In genomic region chr2:172562298-172562697, GRCh38 we compare ENCODE assay signal across 16 cellular contexts. TPM values are rescaled to one million over a fixed set of nuclear protein-coding genes. Genes with fewer than 3 reads are reported as not detected.
A peak's percentile ranks its signal among the peaks of the same experiment; 100 is the strongest.
DNase-seq lines count a peak whose midpoint lies in the region; ATAC-seq, FAIRE-seq and TF ChIP-seq lines count a peak whose summit lies in the region.
"Had no signal": no experiment of that assay in that cellular context is flagged by ENCODE, and none has a peak within 500 bp of the region (broad histone marks: within the 10 kb centered on the region; RNA-seq: fewer than 3 reads in every experiment).

No MANE protein-coding gene starts in this region.

- no peak overlapping the region for H2AFZ ChIP-seq in MM.1S (ENCODE audit: low read length)
- H2AFZ ChIP-seq: GM23338 had no signal

- TF ChIP-seq EP300 in transverse colon (IDR thresholded peaks at IDR 0.05; ENCODE audit: low read depth) = no peak

- peaks cover 33% of the 10 kb centered on the region for H3K4me1 ChIP-seq in MM.1S (ENCODE audit: low read length)
- H3K4me1 ChIP-seq in transverse colon = peaks cover 0 to 8% (median under 1%) of the 10 kb centered on the region in 4 donors

- H3K9ac ChIP-seq in MM.1S (ENCODE audit: low read length) = peak overlapping the region; percentile 29; the same call in 1 of the 2 replicates
- H3K9ac ChIP-seq: BLaER1 treated with 17β-estradiol and CSF1 and Interleukin-3, amounts not matched to agents 10 nM and 100 nM had no signal

- FAIRE-seq in GM12892 (lab: Jason Lieb, UNC) = peak; percentile 62
- FAIRE-seq: GM18507 had no signal

- H3K27ac ChIP-seq in MM.1S (ENCODE audit: low read length) (peak overlapping the region; percentile 90), transverse colon (no peak overlapping the region)
- H3K27ac ChIP-seq: BLaER1 treated with 17β-estradiol and CSF1 and Interleukin-3, amounts not matched to agents 10 nM and 100 nM had no signal

- no peaks in the 10 kb centered on the region for H3K27me3 ChIP-seq in MM.1S (replicated peaks; ENCODE audit: insufficient read depth, low read length)
- H3K27me3 ChIP-seq in transverse colon = no peaks in the 10 kb centered on the region
- H3K27me3 ChIP-seq: BLaER1 treated with 17β-estradiol and CSF1 and Interleukin-3, amounts not matched to agents 10 nM and 100 nM had no signal

- H3K9me3 ChIP-seq in MM.1S (replicated peaks; ENCODE audit: insufficient read depth, low read length) (no peaks in the 10 kb centered on the region), transverse colon (no peaks in the 10 kb centered on the region)
- H3K9me3 ChIP-seq: BLaER1 treated with 17β-estradiol and CSF1 and Interleukin-3, amounts not matched to agents 10 nM and 100 nM had no signal

- no peak for DNase-seq in GM12892 (ENCODE audit: insufficient read length)
- DNase-seq in MM.1S = peak; percentile 59
- DNase-seq in left colon = no peak
- peak; percentile 37 for DNase-seq in transverse colon
- no peak for DNase-seq in NOMO-1 treated with DMSO at 0.1 percent for 48 hours (lab: John Stamatoyannopoulos, UW; ENCODE audit: unreplicated experiment)
- DNase-seq in effector CD8-positive, alpha-beta T cell (lab: John Stamatoyannopoulos, UW) = no peak
- no peak for DNase-seq in stimulated activated CD4-positive, alpha-beta T cell treated with anti-CD3 and anti-CD28 coated beads, Interleukin-2, amount 100 ng/mL, for 48 hours
- DNase-seq: ACHN; Calu3; CD4-positive, CD25-positive, alpha-beta regulatory T cell; DMS 273 treated with DMSO at 0.1 percent for 48 hours; HCEC 1CT; HFFc6 had no signal

- intact Hi-C loops in left colon (cut with DNase I, micrococcal nuclease) = no loop called here
- intact Hi-C loops in transverse colon (cut with DNase I; ENCODE audit: low total_unique reads) = no loop called here

- 42 to 86% methylated on average over 1 of the region's 1 CpG for WGBS in transverse colon (ENCODE audit: low coverage in 1 of 2), 2 donors

- H3K4me3 ChIP-seq in MM.1S (ENCODE audit: low read length) (no peak overlapping the region), transverse colon (no peak overlapping the region)
- H3K4me3 ChIP-seq: BLaER1 treated with 17β-estradiol and CSF1 and Interleukin-3, amounts not matched to agents 10 nM and 100 nM; GM23338 had no signal

- H3K36me3 ChIP-seq in MM.1S (replicated peaks; ENCODE audit: insufficient read depth, low read length) (peaks cover 43% of the 10 kb centered on the region), transverse colon (peaks cover 0 to 13% (median 2%) of the 10 kb centered on the region in 4 donors)

- peaks cover 100% of the 10 kb centered on the region for H3K79me2 ChIP-seq in MM.1S (ENCODE audit: low read length)

- no peaks in the 10 kb centered on the region for H4K20me1 ChIP-seq in MM.1S (ENCODE audit: insufficient read depth, low read length)

- no peak for TF ChIP-seq POLR2A in GM12892 (IDR thresholded peaks at IDR 0.05; ENCODE audit: low read depth, low read length)
- no peak for TF ChIP-seq POLR2A in transverse colon (IDR thresholded peaks at IDR 0.05)

- peaks cover 51% of the 10 kb centered on the region for H3F3A ChIP-seq in MM.1S (ENCODE audit: insufficient read depth, low read length)

- TF ChIP-seq CTCF in MM.1S (IDR thresholded peaks at IDR 0.05; ENCODE audit: low read length) (no peak), transverse colon (IDR thresholded peaks at IDR 0.05) (no peak)

- peak; percentile 96 for ATAC-seq in left colon
- ATAC-seq: GM23338 had no signal

- in situ Hi-C loops in transverse colon (cut with MboI; ENCODE audit: low pct_ligation_motif_present in 1 of 4, low pct_unique_long_range_greater_than_20kb in 1 of 4, low sequenced_read_pairs in 3 of 4) = no loop called here

- peak overlapping the region; percentile 78 for H3K4me2 ChIP-seq in MM.1S (ENCODE audit: low read depth, low read length)
- H3K4me2 ChIP-seq: BLaER1 treated with 17β-estradiol and CSF1 and Interleukin-3, amounts not matched to agents 10 nM and 100 nM; GM23338 had no signal

- no peaks in the 10 kb centered on the region for H3K9me2 ChIP-seq in MM.1S (replicated peaks; ENCODE audit: insufficient read depth, low read length)

RNA-seq across cellular contexts. Expression of gene PDK1, which starts 6.4 kb away (rescaled TPM):
- 48.3 TPM for polyA plus RNA-seq in GM12892 (2012; ENCODE audit: missing spikeins)
- total RNA-seq in left colon (10 to 100 TPM; 16.9 to 26.2 TPM), transverse colon (10 to 100 TPM in 2 of 4 donors, 1 to 10 TPM in 2; 4.8 to 49.4 (median 11.4) TPM)

Comparison
In these comparisons a context has a peak if more than half of its experiments do, and no peak if none do; other contexts are left out.
1. DNase-seq: peak in MM.1S (single experiment) and transverse colon (single experiment); none in GM12892 (single experiment), left colon (0 of 2), NOMO-1 treated with DMSO at 0.1 percent for 48 hours (single experiment), effector CD8-positive, alpha-beta T cell (single experiment) and stimulated activated CD4-positive, alpha-beta T cell treated with anti-CD3 and anti-CD28 coated beads, Interleukin-2, amount 100 ng/mL, for 48 hours (0 of 2).